Comparison of ENCODE assay signal across 17 cellular contexts in genomic region chr3:131717493-131717892, GRCh38.
DNase-seq lines count a peak whose midpoint lies in the region; ATAC-seq and TF ChIP-seq lines count a peak whose summit lies in the region.
"Had no signal": no experiment of that assay in that cellular context is flagged by ENCODE, and none has a peak within 500 bp of the region (broad histone marks: within the 10 kb centered on the region; RNA-seq: fewer than 3 reads in every experiment).

No MANE protein-coding gene starts in this region.

- ATAC-seq in activated T-cell treated with anti-CD3 and anti-CD28 coated beads, Interleukin-2, amount 50 U/mL, for 72 hours (replicated peaks in 1 of 2): no peak
- ATAC-seq in WTC11: peak; percentile 75
- no peak for ATAC-seq in natural killer cell treated with Interleukin-12 subunit alpha and Interleukin-12 subunit beta and Interleukin-15 and Interleukin-18, amount 100 ng/mL, for 72 hours
- ATAC-seq in GM19324 (IDR thresholded peaks at IDR 0.05; ENCODE audit: low FRiP score, unreplicated experiment): no peak
- ATAC-seq: A549 had no signal

- no peak for DNase-seq in activated T-cell treated with anti-CD3 and anti-CD28 coated beads, Interleukin-2, amount 50 U/mL, for 72 hours
- no peak for DNase-seq in activated T-cell treated with anti-CD3 and anti-CD28 coated beads, Interleukin-2, amount 50 U/mL, for 48 hours
- DNase-seq in WTC11 (ENCODE audit: low spot score): no peak
- DNase-seq in iPS-NIHi7 (ENCODE audit: extremely low spot score): peak; percentile 28
- no peak for DNase-seq in natural killer cell treated with Interleukin-12 subunit alpha and Interleukin-12 subunit beta and Interleukin-15 and Interleukin-18, amount 100 ng/mL, for 72 hours (ENCODE audit: low spot score)
- no peak for DNase-seq in activated naive CD8-positive, alpha-beta T cell treated with anti-CD3 and anti-CD28 coated beads for 36 hours
- DNase-seq in globus pallidus (ENCODE audit: low spot score): no peak
- DNase-seq: AML-193; CD4-positive, alpha-beta memory T cell; DMS153; DMS79; GDM1; GM23248; HCEC 1CT had no signal

- H3K4me1 Mint-ChIP-seq in activated T-cell treated with anti-CD3 and anti-CD28 coated beads, Interleukin-2, amount 50 U/mL, for 72 hours (ENCODE audit: low read depth): peaks cover 32% of the 10 kb centered on the region
- H3K4me1 Mint-ChIP-seq in WTC11: peaks cover 30% of the 10 kb centered on the region
- H3K4me1 Mint-ChIP-seq in natural killer cell treated with Interleukin-12 subunit alpha and Interleukin-12 subunit beta and Interleukin-15 and Interleukin-18, amount 100 ng/mL, for 72 hours (ENCODE audit: low read depth in 2 of 2): peaks cover 21 to 25% of the 10 kb centered on the region in 2 donors
- H3K4me1 Mint-ChIP-seq in activated naive CD8-positive, alpha-beta T cell treated with anti-CD3 and anti-CD28 coated beads for 36 hours: peaks cover 6% of the 10 kb centered on the region
- H3K4me1 Mint-ChIP-seq: CD14-positive monocyte; CD4-positive, alpha-beta memory T cell had no signal

- H3K27me3 Mint-ChIP-seq in activated T-cell treated with anti-CD3 and anti-CD28 coated beads, Interleukin-2, amount 50 U/mL, for 72 hours (ENCODE audit: low read depth): peaks cover 21% of the 10 kb centered on the region
- H3K27me3 Mint-ChIP-seq in WTC11 (ENCODE audit: low read depth): no peaks in the 10 kb centered on the region
- peaks cover 8 to 15% of the 10 kb centered on the region in 2 donors for H3K27me3 Mint-ChIP-seq in natural killer cell treated with Interleukin-12 subunit alpha and Interleukin-12 subunit beta and Interleukin-15 and Interleukin-18, amount 100 ng/mL, for 72 hours
- peaks cover 6% of the 10 kb centered on the region for H3K27me3 Mint-ChIP-seq in activated naive CD8-positive, alpha-beta T cell treated with anti-CD3 and anti-CD28 coated beads for 36 hours
- H3K27me3 Mint-ChIP-seq: CD4-positive, alpha-beta memory T cell had no signal

- H3K9me3 Mint-ChIP-seq in activated T-cell treated with anti-CD3 and anti-CD28 coated beads, Interleukin-2, amount 50 U/mL, for 72 hours: no peaks in the 10 kb centered on the region
- H3K9me3 Mint-ChIP-seq in WTC11: no peaks in the 10 kb centered on the region
- H3K9me3 Mint-ChIP-seq in natural killer cell treated with Interleukin-12 subunit alpha and Interleukin-12 subunit beta and Interleukin-15 and Interleukin-18, amount 100 ng/mL, for 72 hours: no peaks in the 10 kb centered on the region
- no peaks in the 10 kb centered on the region for H3K9me3 Mint-ChIP-seq in activated naive CD8-positive, alpha-beta T cell treated with anti-CD3 and anti-CD28 coated beads for 36 hours
- H3K9me3 Mint-ChIP-seq: CD14-positive monocyte; CD4-positive, alpha-beta memory T cell had no signal

- TF ChIP-seq CTCF in WTC11 (IDR thresholded peaks at IDR 0.05): no peak

- H3K4me3 Mint-ChIP-seq in activated T-cell treated with anti-CD3 and anti-CD28 coated beads, Interleukin-2, amount 50 U/mL, for 72 hours: peak overlapping the region; percentile 1 to 37
- H3K4me3 Mint-ChIP-seq in WTC11: no peak overlapping the region
- peak overlapping the region; percentile 39 for H3K4me3 Mint-ChIP-seq in natural killer cell treated with Interleukin-12 subunit alpha and Interleukin-12 subunit beta and Interleukin-15 and Interleukin-18, amount 100 ng/mL, for 72 hours
- H3K4me3 Mint-ChIP-seq in activated naive CD8-positive, alpha-beta T cell treated with anti-CD3 and anti-CD28 coated beads for 36 hours: no peak overlapping the region
- H3K4me3 Mint-ChIP-seq: CD14-positive monocyte; CD4-positive, alpha-beta memory T cell had no signal

- POLR2A ChIA-PET in WTC11 (lab: Charles Lee): no interaction called here

- H3K27ac Mint-ChIP-seq in activated T-cell treated with anti-CD3 and anti-CD28 coated beads, Interleukin-2, amount 50 U/mL, for 72 hours: peak overlapping the region; percentile 2
- no peak overlapping the region for H3K27ac Mint-ChIP-seq in WTC11
- H3K27ac Mint-ChIP-seq in natural killer cell treated with Interleukin-12 subunit alpha and Interleukin-12 subunit beta and Interleukin-15 and Interleukin-18, amount 100 ng/mL, for 72 hours: peak overlapping the region in 1 of 2 donors; percentile 51
- H3K27ac Mint-ChIP-seq in activated naive CD8-positive, alpha-beta T cell treated with anti-CD3 and anti-CD28 coated beads for 36 hours: no peak overlapping the region
- H3K27ac Mint-ChIP-seq: CD4-positive, alpha-beta memory T cell had no signal

- no peaks in the 10 kb centered on the region for H3K36me3 Mint-ChIP-seq in activated T-cell treated with anti-CD3 and anti-CD28 coated beads, Interleukin-2, amount 50 U/mL, for 72 hours (ENCODE audit: insufficient read depth in 2 of 2)
- H3K36me3 Mint-ChIP-seq in WTC11: no peaks in the 10 kb centered on the region
- no peaks in the 10 kb centered on the region for H3K36me3 Mint-ChIP-seq in natural killer cell treated with Interleukin-12 subunit alpha and Interleukin-12 subunit beta and Interleukin-15 and Interleukin-18, amount 100 ng/mL, for 72 hours
- H3K36me3 Mint-ChIP-seq in activated naive CD8-positive, alpha-beta T cell treated with anti-CD3 and anti-CD28 coated beads for 36 hours: no peaks in the 10 kb centered on the region
- H3K36me3 Mint-ChIP-seq: CD14-positive monocyte; CD4-positive, alpha-beta memory T cell had no signal

- CTCF ChIA-PET in WTC11 (lab: Charles Lee): interaction anchor here (0.7 kb wide), 1 partner anchor 191 kb away, joined by 3 read pairs; no protein-coding TSS in a partner anchor

TF ChIP-seq in WTC11, 78 proteins besides CTCF, POLR2A, EP300 and RAD21:
- TF ChIP-seq KAT7 (CRISPR knock-in tag; IDR thresholded peaks at IDR 0.05; ENCODE audit: borderline replicate concordance) (no peak), EMX1 (CRISPR knock-in tag; IDR thresholded peaks at IDR 0.05) (no peak), PRRX2 (CRISPR knock-in tag; IDR thresholded peaks at IDR 0.05) (no peak), NR2C2 (CRISPR knock-in tag; IDR thresholded peaks at IDR 0.05) (no peak), RELA (CRISPR knock-in tag; IDR thresholded peaks at IDR 0.05; ENCODE audit: borderline replicate concordance) (no peak), ZNF219 (CRISPR knock-in tag; IDR thresholded peaks at IDR 0.05; ENCODE audit: borderline replicate concordance) (no peak), ZMAT4 (CRISPR knock-in tag; IDR thresholded peaks at IDR 0.05) (no peak), USF2 (CRISPR knock-in tag; IDR thresholded peaks at IDR 0.05) (no peak), FOXJ3 (CRISPR knock-in tag; IDR thresholded peaks at IDR 0.05; ENCODE audit: borderline replicate concordance) (no peak), AR (CRISPR knock-in tag; IDR thresholded peaks at IDR 0.05) (no peak), NR1H2 (CRISPR knock-in tag; IDR thresholded peaks at IDR 0.05) (no peak), NFE2L1 (CRISPR knock-in tag; IDR thresholded peaks at IDR 0.05) (no peak)

Comparison
In these comparisons a context has a peak if more than half of its experiments do, and no peak if none do; other contexts are left out.
1. H3K4me3 Mint-ChIP-seq: peak in activated T-cell treated with anti-CD3 and anti-CD28 coated beads, Interleukin-2, amount 50 U/mL, for 72 hours (2 of 2) and natural killer cell treated with Interleukin-12 subunit alpha and Interleukin-12 subunit beta and Interleukin-15 and Interleukin-18, amount 100 ng/mL, for 72 hours (single experiment); none in WTC11 (single experiment) and activated naive CD8-positive, alpha-beta T cell treated with anti-CD3 and anti-CD28 coated beads for 36 hours (single experiment).